In genomic region chr2:218217366-218218309, GRCh38 we compare ENCODE assay signal across 8 cellular contexts. TPM values are rescaled to one million over a fixed set of nuclear protein-coding genes. Genes with fewer than 3 reads are reported as not detected.
DNase-seq lines count a peak whose midpoint lies in the region; ATAC-seq and TF ChIP-seq lines count a peak whose summit lies in the region.

No MANE protein-coding gene starts in this region.

- H3K4me1 ChIP-seq in Peyer's patch (peaks cover 0 to 50% (median 28%) of the 10 kb centered on the region in 4 donors), gastroesophageal sphincter (peaks cover 12 to 57% (median 31%) of the 10 kb centered on the region in 3 donors), osteoblast (ENCODE audit: insufficient read depth, low read length) (peaks cover 48% of the 10 kb centered on the region), thoracic aorta (ENCODE audit: control insufficient read depth in 1 of 2, low read depth in 2 of 2) (peaks cover 39 to 50% of the 10 kb centered on the region in 2 donors)

- H3K4me3 ChIP-seq in Peyer's patch (peak overlapping the region; percentile 72 to 94 (median 92)), gastroesophageal sphincter (peak overlapping the region; percentile 72 to 94), osteoblast (ENCODE audit: insufficient read depth, low read length) (peak overlapping the region; percentile 96), thoracic aorta (peak overlapping the region; percentile 95)

- H3K4me2 ChIP-seq in osteoblast (ENCODE audit: insufficient read depth, low read length) = peak overlapping the region; percentile 83

- H3K9me3 ChIP-seq in Peyer's patch (no peaks in the 10 kb centered on the region), gastroesophageal sphincter (no peaks in the 10 kb centered on the region), osteoblast (ENCODE audit: low read depth, low read length) (no peaks in the 10 kb centered on the region), thoracic aorta (no peaks in the 10 kb centered on the region)

- H4K20me1 ChIP-seq in osteoblast (ENCODE audit: insufficient read depth, low read length) = peaks cover 51% of the 10 kb centered on the region

- TF ChIP-seq EP300 in gastroesophageal sphincter (IDR thresholded peaks at IDR 0.05) = no peak

- H2AFZ ChIP-seq in osteoblast (ENCODE audit: low read length) = peak overlapping the region; percentile 25

- DNase-seq in DMS79 treated with DMSO at 0.1 percent for 48 hours (lab: John Stamatoyannopoulos, UW) (peak; percentile 12), DMS79 (lab: John Stamatoyannopoulos, UW) (no peak), Peyer's patch (peak; percentile 62 to 84 (median 82)), osteoblast (ENCODE audit: insufficient read length, low spot score, missing footprints) (peak; percentile 90), thoracic aorta (ENCODE audit: low spot score) (no peak)
- DNase-seq in activated effector memory CD4-positive, alpha-beta T cell treated with anti-CD3 and anti-CD28 coated beads, Interleukin-2, amount 50 U/mL, for 16 hours = peak; percentile 89

- TF ChIP-seq POLR2A in Peyer's patch (IDR thresholded peaks at IDR 0.05) = peak; percentile 26 to 42
- no peak for TF ChIP-seq POLR2A in gastroesophageal sphincter (IDR thresholded peaks at IDR 0.05)

- WGBS in gastroesophageal sphincter (ENCODE audit: low coverage in 1 of 2), 2 donors = 0 to 1% methylated on average over 8 to 16 of the region's 47 CpGs

- ATAC-seq in HG02870 (IDR thresholded peaks at IDR 0.05; ENCODE audit: unreplicated experiment) = peak; percentile 28
- peak; percentile 50 for ATAC-seq in gastroesophageal sphincter
- no peak for ATAC-seq in thoracic aorta (ENCODE audit: insufficient number of reproducible peaks, low FRiP score, low read depth)

- no peak for TF ChIP-seq CTCF in Peyer's patch (IDR thresholded peaks at IDR 0.05)
- TF ChIP-seq CTCF in gastroesophageal sphincter (IDR thresholded peaks at IDR 0.05) = no peak
- no peak for TF ChIP-seq CTCF in osteoblast (IDR thresholded peaks at IDR 0.05; ENCODE audit: extremely low read depth, low read depth, low read length)
- TF ChIP-seq CTCF in thoracic aorta (IDR thresholded peaks at IDR 0.05) = no peak

- peak overlapping the region; percentile 96 to 100 (median 96) for H3K27ac ChIP-seq in Peyer's patch
- peak overlapping the region; percentile 90 to 96 (median 93) for H3K27ac ChIP-seq in gastroesophageal sphincter
- peak overlapping the region; percentile 90 for H3K27ac ChIP-seq in osteoblast (ENCODE audit: low read depth, low read length)
- H3K27ac ChIP-seq in thoracic aorta = peak overlapping the region; percentile 97 to 99

- peaks cover 63% of the 10 kb centered on the region for H3K79me2 ChIP-seq in osteoblast (ENCODE audit: insufficient read depth, low read length)

- peaks cover 0 to 7% (median 0%) of the 10 kb centered on the region in 3 donors for H3K36me3 ChIP-seq in Peyer's patch
- H3K36me3 ChIP-seq in gastroesophageal sphincter = no peaks in the 10 kb centered on the region
- peaks cover 14% of the 10 kb centered on the region for H3K36me3 ChIP-seq in osteoblast (ENCODE audit: insufficient read depth, low read length)
- H3K36me3 ChIP-seq in thoracic aorta = no peaks in the 10 kb centered on the region

- H3K27me3 ChIP-seq in Peyer's patch = no peaks in the 10 kb centered on the region
- no peaks in the 10 kb centered on the region for H3K27me3 ChIP-seq in gastroesophageal sphincter
- H3K27me3 ChIP-seq in osteoblast (ENCODE audit: insufficient read depth, low read length) = no peaks in the 10 kb centered on the region
- H3K27me3 ChIP-seq in thoracic aorta (replicated peaks; ENCODE audit: insufficient read depth) = no peaks in the 10 kb centered on the region

RNA-seq across cellular contexts. Expression of gene ARPC2, which starts 0.6 kb away (rescaled TPM):
- total RNA-seq in Peyer's patch (100 to 1,000 TPM; 210 to 284 (median 246) TPM), gastroesophageal sphincter (100 to 1,000 TPM; 275 to 314 (median 287) TPM), osteoblast (301 and 315 TPM in 2 replicates), thoracic aorta (100 to 1,000 TPM; 378 to 469 TPM)

RNA-seq across cellular contexts. Expression of gene GPBAR1, which starts 43.2 kb away (rescaled TPM):
- total RNA-seq in Peyer's patch = 1 to 10 TPM; 3.3 to 7.0 (median 3.9) TPM
- 1 to 10 TPM in 2 of 4 donors, under 1 TPM in 2; 0.31 to 4.0 (median 1.4) TPM for total RNA-seq in gastroesophageal sphincter
- 0.36 TPM in 1 of 2 replicates, not detected in the other for total RNA-seq in osteoblast
- total RNA-seq in thoracic aorta = 1 to 10 TPM; 3.5 to 4.2 TPM

RNA-seq across cellular contexts. Expression of gene CXCR1, which starts 50.9 kb away (rescaled TPM):
- not detected for total RNA-seq in Peyer's patch
- 1 to 10 TPM in 1 of 4 donors, not detected in 3; 1.8 TPM for total RNA-seq in gastroesophageal sphincter
- not detected in 2 replicates for total RNA-seq in osteoblast
- total RNA-seq in thoracic aorta = 1 to 10 TPM in 1 of 2 donors, under 1 TPM in 1; 0.41 to 4.4 TPM

RNA-seq across cellular contexts. Expression of gene AAMP, which starts 52.3 kb away (rescaled TPM):
- 100 to 1,000 TPM in 3 of 4 donors, 10 to 100 TPM in 1; 91.8 to 151 (median 115) TPM for total RNA-seq in Peyer's patch
- 100 to 1,000 TPM in 3 of 4 donors, 10 to 100 TPM in 1; 97.8 to 163 (median 131) TPM for total RNA-seq in gastroesophageal sphincter
- 85.7 and 97.0 TPM in 2 replicates for total RNA-seq in osteoblast
- 10 to 100 TPM; 95.9 to 97.5 TPM for total RNA-seq in thoracic aorta

RNA-seq across cellular contexts. Expression of gene PNKD, which starts 52.7 kb away (rescaled TPM):
- 100 to 1,000 TPM in 1 of 4 donors, 10 to 100 TPM in 3; 63.9 to 690 (median 70.4) TPM for total RNA-seq in Peyer's patch
- 10 to 100 TPM; 48.6 to 60.2 (median 56.9) TPM for total RNA-seq in gastroesophageal sphincter
- 23.2 and 24.2 TPM in 2 replicates for total RNA-seq in osteoblast
- total RNA-seq in thoracic aorta = 10 to 100 TPM; 19.4 to 38.4 TPM

Comparison
In these comparisons a context has a peak if more than half of its experiments do, and no peak if none do; other contexts are left out.
1. DNase-seq: peak in DMS79 treated with DMSO at 0.1 percent for 48 hours (single experiment), Peyer's patch (3 of 3), activated effector memory CD4-positive, alpha-beta T cell treated with anti-CD3 and anti-CD28 coated beads, Interleukin-2, amount 50 U/mL, for 16 hours (single experiment) and osteoblast (single experiment); none in DMS79 (single experiment) and thoracic aorta (single experiment).
2. POLR2A ChIP-seq: peak in Peyer's patch (2 of 2); none in gastroesophageal sphincter (0 of 2).
3. Peak in every context shown above with its lines, with median percentiles within 50 percentile points of each other: H3K27ac ChIP-seq and H3K4me3 ChIP-seq.